Comparison of ENCODE assay signal across 24 cellular contexts in genomic region chr5:129672006-129672405, GRCh38.
"Had no signal": no experiment of that assay in that cellular context is flagged by ENCODE, and none has a peak within 500 bp of the region (broad histone marks: within the 10 kb centered on the region; RNA-seq: fewer than 3 reads in every experiment).

No MANE protein-coding gene starts in this region.

- H3K27me3 ChIP-seq: brain microvascular endothelial cell, cardiac muscle cell, SJSA1 had no signal

- H3K27ac Mint-ChIP-seq: activated CD8-positive, alpha-beta memory T cell treated with anti-CD3 and anti-CD28 coated beads, Interleukin-2, amount 10 ng/mL, durations not matched to agents 7 days and 5 days; activated naive CD8-positive, alpha-beta T cell; T-helper 1 cell treated with Interleukin-12 subunit alpha and Interleukin-12 subunit beta and Interleukin-4 antibody, amounts not matched to agents 30 μg/mL and 1 μg/mL, for 36 hours had no signal

- H3K9me3 Mint-ChIP-seq: T-helper 1 cell treated with Interleukin-12 subunit alpha and Interleukin-12 subunit beta and Interleukin-4 antibody, amounts not matched to agents 30 μg/mL and 1 μg/mL, for 36 hours had no signal

- H3K36me3 Mint-ChIP-seq: activated CD8-positive, alpha-beta memory T cell treated with anti-CD3 and anti-CD28 coated beads, Interleukin-2, amount 10 ng/mL, durations not matched to agents 7 days and 5 days; activated naive CD8-positive, alpha-beta T cell had no signal

- H3K4me1 Mint-ChIP-seq: activated CD8-positive, alpha-beta memory T cell treated with anti-CD3 and anti-CD28 coated beads, Interleukin-2, amount 10 ng/mL, durations not matched to agents 7 days and 5 days had no signal

- H3K27me3 Mint-ChIP-seq: activated CD8-positive, alpha-beta memory T cell treated with anti-CD3 and anti-CD28 coated beads, Interleukin-2, amount 10 ng/mL, durations not matched to agents 7 days and 5 days; activated naive CD8-positive, alpha-beta T cell had no signal

- H3K27ac ChIP-seq: brain microvascular endothelial cell, cardiac muscle cell, SJSA1 had no signal

- H3K36me3 ChIP-seq: brain microvascular endothelial cell, SJSA1 had no signal

- H3K9me3 ChIP-seq: SJSA1 had no signal

- DNase-seq: activated CD4-positive, alpha-beta T cell treated with anti-CD3 and anti-CD28 coated beads for 48 hours; activated CD4-positive, alpha-beta T cell treated with anti-CD3 and anti-CD28 coated beads, Interleukin-2, amount 50 U/mL, for 4 hours; activated CD4-positive, CD25-positive, alpha-beta regulatory T cell treated with anti-CD3 and anti-CD28 coated beads, Interleukin-2, amount 50 U/mL, for 72 hours; activated CD8-positive, alpha-beta memory T cell treated with anti-CD3 and anti-CD28 coated beads, Interleukin-2, amount 10 ng/mL, durations not matched to agents 7 days and 5 days; activated effector memory CD4-positive, alpha-beta T cell treated with anti-CD3 and anti-CD28 coated beads, Interleukin-2, amount 50 U/mL, for 16 hours; activated naive CD4-positive, alpha-beta T cell treated with Interleukin-2 at 50 U/mL for 16 hours; activated T-cell treated with anti-CD3 and anti-CD28 coated beads, Interleukin-2, amount 50 U/mL, for 4 hours; amygdala; brain microvascular endothelial cell; KBM-7; NCI-H1048; NCI-H146; NCI-H187 treated with DMSO at 0.1 percent for 48 hours; NCI-H2081 treated with DMSO at 0.1 percent for 48 hours; NCI-H2171 treated with DMSO at 0.1 percent for 48 hours; NCI-H226; NCI-H510A; NCI-H526 treated with DMSO at 0.1 percent for 48 hours; PC-3; SHP77 had no signal

- H3K4me3 Mint-ChIP-seq: activated CD8-positive, alpha-beta memory T cell treated with anti-CD3 and anti-CD28 coated beads, Interleukin-2, amount 10 ng/mL, durations not matched to agents 7 days and 5 days; activated naive CD8-positive, alpha-beta T cell; activated T-cell treated with anti-CD3 and anti-CD28 coated beads, Interleukin-2, amount 50 U/mL, for 4 hours; T-helper 1 cell treated with Interleukin-12 subunit alpha and Interleukin-12 subunit beta and Interleukin-4 antibody, amounts not matched to agents 30 μg/mL and 1 μg/mL, for 36 hours had no signal

- H3K4me3 ChIP-seq: cardiac muscle cell, SJSA1 had no signal
